ENCODE assay signal across 15 cellular contexts in genomic region chr3:50606596-50606995, GRCh38. TPM values are rescaled to one million over a fixed set of nuclear protein-coding genes. Genes with fewer than 3 reads are reported as not detected.
A peak's percentile ranks its signal among the peaks of the same experiment; 100 is the strongest.
DNase-seq lines count a peak whose midpoint lies in the region; ATAC-seq and TF ChIP-seq lines count a peak whose summit lies in the region.
"Had no signal": no experiment of that assay in that cellular context is flagged by ENCODE, and none has a peak within 500 bp of the region (broad histone marks: within the 10 kb centered on the region; RNA-seq: fewer than 3 reads in every experiment).

No MANE protein-coding gene starts in this region.

- no peaks in the 10 kb centered on the region for H3K9me3 Mint-ChIP-seq in naive thymus-derived CD8-positive, alpha-beta T cell
- H3K9me3 Mint-ChIP-seq: endodermal cell had no signal

- H3K4me3 ChIP-seq in BLaER1 (no peak overlapping the region), dorsolateral prefrontal cortex (no peak overlapping the region)
- H3K4me3 ChIP-seq: SK-N-MC had no signal

- H3K27me3 ChIP-seq in BLaER1 (no peaks in the 10 kb centered on the region), dorsolateral prefrontal cortex (no peaks in the 10 kb centered on the region)
- H3K27me3 ChIP-seq: BE2C had no signal

- H3K4me2 ChIP-seq in BLaER1 = peak overlapping the region; percentile 68

- peak overlapping the region; percentile 15; the same call in 1 of the 2 replicates for H3K9ac ChIP-seq in BLaER1

- H4K20me1 ChIP-seq in BLaER1 = peaks cover 17% of the 10 kb centered on the region; the same call in 1 of the 2 replicates

- POLR2A ChIA-PET in naive thymus-derived CD8-positive, alpha-beta T cell (lab: Charles Lee) = interaction anchor here (1.3 to 21.2 kb wide), 5 partner anchors 7 to 157 kb away, joined by 3 to 623 read pairs (median 104); partner anchors contain the start of genes C3orf18 and HEMK1

- peak; percentile 26 for DNase-seq in Kasumi-1 (lab: John Stamatoyannopoulos, UW)
- DNase-seq in activated gamma-delta T cell (lab: John Stamatoyannopoulos, UW) = peak; percentile 31
- peak; percentile 23 to 80 (median 56) for DNase-seq in naive thymus-derived CD8-positive, alpha-beta T cell
- DNase-seq in epidermal melanocyte (ENCODE audit: insufficient read length, low spot score) = no peak
- DNase-seq in substantia nigra (lab: John Stamatoyannopoulos, UW) = no peak
- no peak for DNase-seq in dorsolateral prefrontal cortex
- DNase-seq: aorta, BE2C, endodermal cell, GDM1, glutamatergic neuron, NCI-H1436 treated with DMSO at 0.1 percent for 48 hours had no signal

- no peak overlapping the region for H3K27ac ChIP-seq in BLaER1
- no peak overlapping the region for H3K27ac ChIP-seq in substantia nigra (ENCODE audit: low read depth, low read length, poor library complexity, severe bottlenecking)
- no peak overlapping the region for H3K27ac ChIP-seq in dorsolateral prefrontal cortex
- H3K27ac ChIP-seq: SK-N-MC had no signal

- no peaks in the 10 kb centered on the region for H3K9me3 ChIP-seq in BLaER1
- H3K9me3 ChIP-seq: BE2C had no signal

- no peak for TF ChIP-seq CTCF in dorsolateral prefrontal cortex (IDR thresholded peaks at IDR 0.05 in 54 of 56, conservative IDR thresholded peaks at IDR 0.05 in 2 of 56; ENCODE audit: low read depth in 1 of 56, partially characterized antibody in 56 of 56)

- no peaks in the 10 kb centered on the region for H3K27me3 Mint-ChIP-seq in naive thymus-derived CD8-positive, alpha-beta T cell

- intact Hi-C loops in dorsolateral prefrontal cortex (cut with DNase I) = no loop called here

- ATAC-seq in naive thymus-derived CD8-positive, alpha-beta T cell = peak; percentile 64 to 73
- ATAC-seq in GM19035 (IDR thresholded peaks at IDR 0.05; ENCODE audit: unreplicated experiment) = no peak

- H3K4me3 Mint-ChIP-seq in naive thymus-derived CD8-positive, alpha-beta T cell = peak overlapping the region; percentile 79 to 98 (median 94)
- H3K4me3 Mint-ChIP-seq: endodermal cell had no signal

- peaks cover 5 to 72% (median 40%) of the 10 kb centered on the region in 3 donors for H3K36me3 Mint-ChIP-seq in naive thymus-derived CD8-positive, alpha-beta T cell

- peaks cover 62 to 96% (median 89%) of the 10 kb centered on the region in 4 donors for H3K4me1 Mint-ChIP-seq in naive thymus-derived CD8-positive, alpha-beta T cell

- peaks cover 23% of the 10 kb centered on the region for H3K36me3 ChIP-seq in BLaER1
- H3K36me3 ChIP-seq: BE2C had no signal

- peak overlapping the region; percentile 88 to 99 (median 94) for H3K27ac Mint-ChIP-seq in naive thymus-derived CD8-positive, alpha-beta T cell
- H3K27ac Mint-ChIP-seq: endodermal cell had no signal

- peaks cover 81% of the 10 kb centered on the region for H3K4me1 ChIP-seq in BLaER1

RNA-seq across cellular contexts. Expression of gene CISH, which starts 5.0 kb away (rescaled TPM):
- total RNA-seq in naive thymus-derived CD8-positive, alpha-beta T cell = 1 to 10 TPM; 8.1 to 8.8 TPM
- 100 to 1,000 TPM in 2 of 3 donors, 10 to 100 TPM in 1; 16.3 to 135 (median 100) TPM for polyA plus RNA-seq in naive thymus-derived CD8-positive, alpha-beta T cell
- 1 to 10 TPM in 67 of 120 experiments, under 1 TPM in 53; 0.15 to 7.8 (median 1.1) TPM for total RNA-seq in dorsolateral prefrontal cortex

RNA-seq across cellular contexts. Expression of gene MAPKAPK3, which starts 10.4 kb away (rescaled TPM):
- 10 to 100 TPM; 27.5 TPM for total RNA-seq in naive thymus-derived CD8-positive, alpha-beta T cell
- 10 to 100 TPM; 42.4 to 48.2 (median 48.1) TPM for polyA plus RNA-seq in naive thymus-derived CD8-positive, alpha-beta T cell
- total RNA-seq in dorsolateral prefrontal cortex = 10 to 100 TPM in 107 of 120 experiments, 1 to 10 TPM in 13; 6.3 to 30.7 (median 13.1) TPM

RNA-seq across cellular contexts. Expression of gene HEMK1, which starts 37.3 kb away (rescaled TPM):
- 10 to 100 TPM; 65.1 to 67.1 TPM for total RNA-seq in naive thymus-derived CD8-positive, alpha-beta T cell
- polyA plus RNA-seq in naive thymus-derived CD8-positive, alpha-beta T cell = 10 to 100 TPM; 20.2 to 43.1 (median 30.3) TPM
- total RNA-seq in dorsolateral prefrontal cortex = 10 to 100 TPM in 115 of 120 experiments, 1 to 10 TPM in 5; 8.6 to 22.8 (median 14.2) TPM

RNA-seq across cellular contexts. Expression of gene C3orf18, which starts 39.0 kb away (rescaled TPM):
- 10 to 100 TPM; 17.7 to 18.4 TPM for total RNA-seq in naive thymus-derived CD8-positive, alpha-beta T cell
- polyA plus RNA-seq in naive thymus-derived CD8-positive, alpha-beta T cell = 10 to 100 TPM; 14.1 to 17.3 (median 14.2) TPM
- 10 to 100 TPM; 22.0 to 50.0 (median 37.9) TPM for total RNA-seq in dorsolateral prefrontal cortex

Comparison
In these comparisons a context has a peak if more than half of its experiments do, and no peak if none do; other contexts are left out.
1. DNase-seq: peak in Kasumi-1 (2 of 2), activated gamma-delta T cell (single experiment) and naive thymus-derived CD8-positive, alpha-beta T cell (10 of 10); none in epidermal melanocyte (single experiment), substantia nigra (0 of 49) and dorsolateral prefrontal cortex (0 of 10).